In the genomic region with DNA sequence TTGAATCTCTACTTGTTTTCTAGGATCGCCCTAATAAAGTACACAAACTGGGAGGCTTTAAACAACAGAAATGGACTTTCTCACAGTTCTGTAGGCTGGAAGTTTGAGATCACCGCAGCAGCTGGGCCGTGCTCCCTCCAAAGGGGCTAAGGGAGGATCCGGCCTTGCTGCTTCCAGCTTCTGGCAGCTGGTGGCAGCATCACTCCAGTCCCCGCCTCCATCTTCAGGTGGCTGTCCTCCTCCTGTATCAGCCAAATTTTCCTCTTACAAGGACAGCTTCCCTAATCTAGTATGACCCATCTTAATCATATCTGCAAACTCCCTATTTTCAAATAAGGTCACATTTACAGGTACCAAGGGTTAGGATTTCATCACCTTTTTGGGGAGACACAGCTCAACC, we compare ENCODE assay signal across 8 cellular contexts.
DNase-seq lines count a peak whose midpoint lies in the region; ATAC-seq, FAIRE-seq and TF ChIP-seq lines count a peak whose summit lies in the region.
"Not testable (repeated sequence)": the region's sequence is repeated elsewhere in the genome, so short reads cannot be mapped to it uniquely, and the experiment has no call there.

No MANE protein-coding gene starts in this region.

- H3K56ac ChIP-seq in H1 (replicated peaks; ENCODE audit: insufficient read length, low read depth, low read length), result not testable (repeated sequence)

- H3K23ac ChIP-seq in H1 (ENCODE audit: insufficient read length), result not testable (repeated sequence)

- not testable (repeated sequence) for H2BK15ac ChIP-seq in H1 (ENCODE audit: low read length)

- H3K27me3 ChIP-seq in HUES48 (ENCODE audit: control insufficient read depth, insufficient read depth, low read length); H1 (replicated peaks in 1 of 4; ENCODE audit: control insufficient read depth in 3 of 4, extremely low read depth in 1 of 4, insufficient read depth in 3 of 4, low read length in 3 of 4); liver (ENCODE audit: control insufficient read depth in 4 of 4, insufficient read depth in 4 of 4, low read length in 3 of 4): not testable (repeated sequence)

- TF ChIP-seq POLR2A in H1 (IDR thresholded peaks at IDR 0.05; ENCODE audit: control extremely low read depth in 1 of 2, low read depth in 2 of 2, low read length in 2 of 2), result not testable (repeated sequence)

- not testable (repeated sequence) for H3K9me3 ChIP-seq in HUES48 (ENCODE audit: control insufficient read depth, insufficient read depth, low read length); H1 (ENCODE audit: insufficient read depth in 2 of 2, low read depth in 1 of 2, low read length in 1 of 2); liver (ENCODE audit: control insufficient read depth in 4 of 4, low read length in 3 of 4)

- POLR2A ChIA-PET in H1 (lab: Charles Lee; ENCODE audit: partially characterized antibody), result interaction anchor here (1.4 to 2.0 kb wide), 5 partner anchors 15 to 180 kb away, joined by 4 to 9 read pairs (median 7); partner anchors contain the start of genes MRPL57 and SKA3

- peak; percentile 80 to 82 for TF ChIP-seq RAD21 in H1 (IDR thresholded peaks at IDR 0.05 in 1 of 2, conservative IDR thresholded peaks at IDR 0.05 in 1 of 2; ENCODE audit: low read depth in 2 of 2, low read length in 2 of 2)
- TF ChIP-seq RAD21 in liver (IDR thresholded peaks at IDR 0.05), result peak; percentile 71 to 73

- peak; percentile 96 for FAIRE-seq in H1 (lab: Jason Lieb, UNC)

- not testable (repeated sequence) for H2BK20ac ChIP-seq in H1 (ENCODE audit: low read length)

- not testable (repeated sequence) for H2BK12ac ChIP-seq in H1 (ENCODE audit: low read depth, low read length)

- peak; percentile 59 for DNase-seq in Ammon's horn (ENCODE audit: low spot score)
- DNase-seq in NOMO-1 treated with DMSO at 0.1 percent for 48 hours (lab: John Stamatoyannopoulos, UW; ENCODE audit: unreplicated experiment), result peak; percentile 45
- peak; percentile 32 for DNase-seq in activated CD8-positive, alpha-beta memory T cell treated with anti-CD3 and anti-CD28 coated beads, Interleukin-2, amount 50 U/mL, for 4 hours
- DNase-seq in H1 (ENCODE audit: low read depth in 1 of 2, low spot score in 2 of 2), result peak in 1 of 2 experiments; percentile 61
- peak; percentile 14 to 18 for DNase-seq in stimulated activated CD4-positive, alpha-beta T cell treated with anti-CD3 and anti-CD28 coated beads, Interleukin-1b, Interleukin-23, amount 100 ng/mL, for 4 hours (ENCODE audit: low read depth in 2 of 2)

- peak overlapping the region; percentile 59 for H3K27ac ChIP-seq in HUES48 (ENCODE audit: low read depth, low read length)
- H3K27ac ChIP-seq in H1 (ENCODE audit: low read depth, low read length); liver (ENCODE audit: low read depth in 1 of 2, low read length in 2 of 2): not testable (repeated sequence)

- H3K36me3 ChIP-seq in HUES48 (ENCODE audit: control insufficient read depth, insufficient read depth, low read length); H1 (ENCODE audit: control insufficient read depth in 2 of 4, insufficient read depth in 4 of 4, low read length in 3 of 4); liver (ENCODE audit: control insufficient read depth in 4 of 4, insufficient read depth in 3 of 4, low read depth in 1 of 4, low read length in 3 of 4): not testable (repeated sequence)

- H3K14ac ChIP-seq in H1 (ENCODE audit: insufficient read length), result not testable (repeated sequence)

- CTCF ChIA-PET in H1 (lab: Charles Lee; ENCODE audit: partially characterized antibody), result interaction anchor here (0.5 to 6.6 kb wide), 29 partner anchors 10 to 987 kb away, joined by 3 to 74 read pairs (median 4); partner anchors contain the start of gene ZDHHC20

- peak; percentile 43 for ATAC-seq in GM18909 (IDR thresholded peaks at IDR 0.05; ENCODE audit: poor library complexity, unreplicated experiment)

- not testable (repeated sequence) for H3K18ac ChIP-seq in H1 (ENCODE audit: extremely low read depth, low read length)

- not testable (repeated sequence) for H3K23me2 ChIP-seq in H1 (ENCODE audit: low read depth, low read length)

- peak overlapping the region; percentile 79 for H2AFZ ChIP-seq in H1 (ENCODE audit: low read length)

- TF ChIP-seq CTCF in H1 (IDR thresholded peaks at IDR 0.05; ENCODE audit: control extremely low read depth in 1 of 3, insufficient read depth in 1 of 3, low read depth in 1 of 3, low read length in 3 of 3), result peak; percentile 53 to 76 (median 70)
- TF ChIP-seq CTCF in liver (IDR thresholded peaks at IDR 0.05; ENCODE audit: low read depth, low read length, missing input control), result peak; percentile 19

- H3K9ac ChIP-seq in HUES48 (ENCODE audit: low read depth, low read length); H1 (replicated peaks in 1 of 4; ENCODE audit: extremely low read depth in 1 of 4, low read depth in 3 of 4, low read length in 3 of 4); liver (ENCODE audit: low read depth in 1 of 2, low read length in 2 of 2): not testable (repeated sequence)

- H3K4me1 ChIP-seq in HUES48 (ENCODE audit: control insufficient read depth, insufficient read depth, low read length) (peaks cover 30% of the 10 kb centered on the region), liver (ENCODE audit: control insufficient read depth in 4 of 4, insufficient read depth in 4 of 4, low read length in 3 of 4) (peaks cover 0 to 24% (median 13%) of the 10 kb centered on the region in 4 donors)
- not testable (repeated sequence) for H3K4me1 ChIP-seq in H1 (replicated peaks in 1 of 4; ENCODE audit: control insufficient read depth in 3 of 4, insufficient read depth in 4 of 4, low read length in 3 of 4)

- WGBS in H1 (ENCODE audit: extremely low coverage in 1 of 2, insufficient coverage in 1 of 2, insufficient read length in 1 of 2, insufficient replicate concordance in 2 of 2, low coverage in 1 of 2, low lambda C conversion rate in 2 of 2, missing lambda C conversion rate in 1 of 2), 2 experiments, result 10% methylated on average over 5 of the region's 5 CpGs; no CpG with 5 or more reads in 1 of the 2 experiments
- 18% methylated on average over 5 of the region's 5 CpGs for WGBS in liver

- H3K4me2 ChIP-seq in H1 (ENCODE audit: insufficient read depth in 1 of 2, low read depth in 2 of 2, low read length in 2 of 2), result not testable (repeated sequence)

- H2BK5ac ChIP-seq in H1 (ENCODE audit: low read depth, low read length), result not testable (repeated sequence)

- H3K4me3 ChIP-seq in HUES48 (ENCODE audit: low read depth, low read length); H1 (ENCODE audit: extremely low read depth in 1 of 4, insufficient read depth in 2 of 4, low read depth in 3 of 4, low read length in 4 of 4); liver (ENCODE audit: low read depth in 1 of 3, low read length in 3 of 3): not testable (repeated sequence)

- peaks cover 0 to 14% of the 10 kb centered on the region in 2 experiments; a peak in 2 of 4 replicates for H3K79me2 ChIP-seq in H1 (ENCODE audit: control insufficient read depth in 1 of 2, insufficient read depth in 2 of 2, low read length in 2 of 2)

- H2BK120ac ChIP-seq in H1 (replicated peaks; ENCODE audit: low read depth, low read length), result not testable (repeated sequence)

- H3K79me1 ChIP-seq in H1 (ENCODE audit: low read depth, low read length), result not testable (repeated sequence)

- not testable (repeated sequence) for H2AK5ac ChIP-seq in H1 (ENCODE audit: low read depth, low read length)

- H4K91ac ChIP-seq in H1 (replicated peaks; ENCODE audit: insufficient read length, low read length), result not testable (repeated sequence)

- not testable (repeated sequence) for H4K20me1 ChIP-seq in H1 (replicated peaks in 1 of 2; ENCODE audit: control insufficient read depth in 1 of 2, insufficient read depth in 2 of 2, low read length in 2 of 2)

- H4K5ac ChIP-seq in H1 (ENCODE audit: insufficient read length, low read depth, low read length), result not testable (repeated sequence)

- not testable (repeated sequence) for H3K4ac ChIP-seq in H1 (replicated peaks; ENCODE audit: insufficient read length, low read depth, low read length)

- not testable (repeated sequence) for H4K8ac ChIP-seq in H1 (ENCODE audit: extremely low read depth, insufficient read depth, low read length)

- TF ChIP-seq EP300 in H1 (IDR thresholded peaks at IDR 0.05; ENCODE audit: borderline replicate concordance in 1 of 2, low read depth in 2 of 2, low read length in 2 of 2), result not testable (repeated sequence)

TF ChIP-seq in H1, 55 proteins besides CTCF, POLR2A, EP300 and RAD21:
- TF ChIP-seq YY1 (IDR thresholded peaks at IDR 0.05; ENCODE audit: low read depth, low read length), result peak; percentile 40; the same call in 1 of the 2 replicates

TF ChIP-seq in liver, 16 proteins besides CTCF, POLR2A, EP300 and RAD21:
- TF ChIP-seq HNF4A (conservative IDR thresholded peaks at IDR 0.05), result peak in 1 of 2 donors; percentile 9
